22 cellular contexts compared by ENCODE assay signal in genomic region chr18:56246912-56247311, GRCh38.
"Had no signal": no experiment of that assay in that cellular context is flagged by ENCODE, and none has a peak within 500 bp of the region (broad histone marks: within the 10 kb centered on the region; RNA-seq: fewer than 3 reads in every experiment).

No MANE protein-coding gene starts in this region.

- H3K4me1 Mint-ChIP-seq: nephron progenitor cell had no signal

- H3K4me3 ChIP-seq: esophagus squamous epithelium, heart left ventricle, right atrium auricular region, sigmoid colon, skin epidermis, stomach, thoracic aorta, transverse colon had no signal

- H3K36me3 ChIP-seq: esophagus squamous epithelium, heart left ventricle, neutrophil, right atrium auricular region, sigmoid colon, stomach, thoracic aorta, transverse colon had no signal

- H3K9me3 ChIP-seq: esophagus squamous epithelium, heart left ventricle, neutrophil, right atrium auricular region, stomach, thoracic aorta, transverse colon had no signal

- H3K4me3 Mint-ChIP-seq: dendritic cell treated with granulocyte-macrophage colony-stimulating factor and Interleukin-4, amounts not matched to agents 40 ng/mL and 50 ng/mL, for 4 days; effector memory CD8-positive, alpha-beta T cell; naive thymus-derived CD4-positive, alpha-beta T cell; nephron progenitor cell had no signal

- DNase-seq: effector memory CD8-positive, alpha-beta T cell; esophagus squamous epithelium; foreskin melanocyte; heart left ventricle; hypothalamus; kidney glomerular epithelial cell; mesendoderm; naive thymus-derived CD4-positive, alpha-beta T cell; nephron progenitor cell; posterior cingulate gyrus; sigmoid colon; stimulated activated CD4-positive, alpha-beta T cell treated with anti-CD3 and anti-CD28 coated beads, Interleukin-2, amount 100 ng/mL, for 24 hours; stimulated activated CD4-positive, alpha-beta T cell treated with anti-CD3 and anti-CD28 coated beads, Interleukin-4, amount 100 ng/mL, for 4 hours; stimulated activated naive CD4-positive, alpha-beta T cell; stomach; substantia nigra; transverse colon had no signal

- ATAC-seq: effector memory CD8-positive, alpha-beta T cell; naive thymus-derived CD4-positive, alpha-beta T cell had no signal

- H3K9me3 Mint-ChIP-seq: dendritic cell treated with granulocyte-macrophage colony-stimulating factor and Interleukin-4, amounts not matched to agents 40 ng/mL and 50 ng/mL, for 4 days had no signal

- H3K36me3 Mint-ChIP-seq: naive thymus-derived CD4-positive, alpha-beta T cell had no signal

- H3K27me3 ChIP-seq: esophagus squamous epithelium, heart left ventricle, neutrophil, right atrium auricular region, sigmoid colon, stomach, transverse colon had no signal

- H3K27ac Mint-ChIP-seq: dendritic cell treated with granulocyte-macrophage colony-stimulating factor and Interleukin-4, amounts not matched to agents 40 ng/mL and 50 ng/mL, for 4 days; effector memory CD8-positive, alpha-beta T cell; naive thymus-derived CD4-positive, alpha-beta T cell; nephron progenitor cell had no signal

- H3K4me1 ChIP-seq: transverse colon had no signal

- H3K27me3 Mint-ChIP-seq: dendritic cell treated with granulocyte-macrophage colony-stimulating factor and Interleukin-4, amounts not matched to agents 40 ng/mL and 50 ng/mL, for 4 days; effector memory CD8-positive, alpha-beta T cell had no signal

- H3K27ac ChIP-seq: esophagus squamous epithelium, neutrophil, right atrium auricular region, stomach, thoracic aorta, transverse colon had no signal
